Comparison of ENCODE assay signal across 14 cellular contexts in genomic region chr4:153962311-153963039, GRCh38.
DNase-seq lines count a peak whose midpoint lies in the region; ATAC-seq and TF ChIP-seq lines count a peak whose summit lies in the region.
"Had no signal": no experiment of that assay in that cellular context is flagged by ENCODE, and none has a peak within 500 bp of the region (broad histone marks: within the 10 kb centered on the region; RNA-seq: fewer than 3 reads in every experiment).

No MANE protein-coding gene starts in this region.

- H3K27me3 Mint-ChIP-seq in activated T-cell treated with anti-CD3 and anti-CD28 coated beads, Interleukin-2, amount 50 U/mL, for 4 hours (ENCODE audit: low read depth) = peaks cover 4% of the 10 kb centered on the region
- no peaks in the 10 kb centered on the region for H3K27me3 Mint-ChIP-seq in activated naive CD8-positive, alpha-beta T cell treated with anti-CD3 and anti-CD28 coated beads, Interleukin-2, amount 10 ng/mL, durations not matched to agents 7 days and 5 days

- no peaks in the 10 kb centered on the region for H3K4me1 Mint-ChIP-seq in activated T-cell treated with anti-CD3 and anti-CD28 coated beads, Interleukin-2, amount 50 U/mL, for 4 hours (ENCODE audit: low read depth)
- H3K4me1 Mint-ChIP-seq in activated naive CD8-positive, alpha-beta T cell treated with anti-CD3 and anti-CD28 coated beads, Interleukin-2, amount 10 ng/mL, durations not matched to agents 7 days and 5 days = peaks cover 8% of the 10 kb centered on the region
- H3K4me1 Mint-ChIP-seq: immature natural killer cell had no signal

- peaks cover 4% of the 10 kb centered on the region for H3K9me3 Mint-ChIP-seq in activated T-cell treated with anti-CD3 and anti-CD28 coated beads, Interleukin-2, amount 50 U/mL, for 4 hours
- H3K9me3 Mint-ChIP-seq in activated naive CD8-positive, alpha-beta T cell treated with anti-CD3 and anti-CD28 coated beads, Interleukin-2, amount 10 ng/mL, durations not matched to agents 7 days and 5 days = peaks cover 9% of the 10 kb centered on the region

- POLR2A ChIA-PET in activated naive CD8-positive, alpha-beta T cell treated with anti-CD3 and anti-CD28 coated beads, Interleukin-2, amount 10 ng/mL, durations not matched to agents 7 days and 5 days (lab: Charles Lee) = no interaction called here

- H3K36me3 Mint-ChIP-seq in activated T-cell treated with anti-CD3 and anti-CD28 coated beads, Interleukin-2, amount 50 U/mL, for 4 hours (ENCODE audit: insufficient read depth) = no peaks in the 10 kb centered on the region
- H3K36me3 Mint-ChIP-seq in activated naive CD8-positive, alpha-beta T cell treated with anti-CD3 and anti-CD28 coated beads, Interleukin-2, amount 10 ng/mL, durations not matched to agents 7 days and 5 days = no peaks in the 10 kb centered on the region
- H3K36me3 Mint-ChIP-seq: immature natural killer cell had no signal

- H3K4me3 ChIP-seq in lower leg skin (ENCODE audit: low read depth, poor library complexity, severe bottlenecking) = no peak overlapping the region
- H3K4me3 ChIP-seq: HAP-1, uterus had no signal

- TF ChIP-seq POLR2A in lower leg skin (IDR thresholded peaks at IDR 0.05) (no peak), GM18505 (IDR thresholded peaks at IDR 0.05; ENCODE audit: borderline replicate concordance, extremely low read depth, insufficient read depth, insufficient read length) (no peak)

- intact Hi-C loops in sciatic nerve (cut with DNase I) = no loop called here
- intact Hi-C loops in lower leg skin (cut with DNase I; ENCODE audit: low total_unique reads) = no loop called here

- peak; percentile 76 to 87 for ATAC-seq in activated T-cell treated with anti-CD3 and anti-CD28 coated beads, Interleukin-2, amount 50 U/mL, for 4 hours
- ATAC-seq in HG03565 (IDR thresholded peaks at IDR 0.05; ENCODE audit: unreplicated experiment) (peak; percentile 48), sciatic nerve (peak; percentile 28), GM18505 (IDR thresholded peaks at IDR 0.05; ENCODE audit: unreplicated experiment) (no peak)
- peak; percentile 83 for ATAC-seq in activated naive CD8-positive, alpha-beta T cell treated with anti-CD3 and anti-CD28 coated beads, Interleukin-2, amount 10 ng/mL, durations not matched to agents 7 days and 5 days (ENCODE audit: low read depth)

- peak overlapping the region; percentile 86 for H3K27ac Mint-ChIP-seq in activated naive CD8-positive, alpha-beta T cell treated with anti-CD3 and anti-CD28 coated beads, Interleukin-2, amount 10 ng/mL, durations not matched to agents 7 days and 5 days
- H3K27ac Mint-ChIP-seq: immature natural killer cell had no signal

- DNase-seq in activated T-cell treated with anti-CD3 and anti-CD28 coated beads, Interleukin-2, amount 50 U/mL, for 4 hours = no peak
- DNase-seq in activated T-cell treated with anti-CD3 and anti-CD28 coated beads, Interleukin-2, amount 50 U/mL, for 1 hour = no peak
- DNase-seq in activated naive CD8-positive, alpha-beta T cell treated with anti-CD3 and anti-CD28 coated beads, Interleukin-2, amount 10 ng/mL, durations not matched to agents 7 days and 5 days = no peak
- no peak for DNase-seq in sciatic nerve (ENCODE audit: low spot score)
- no peak for DNase-seq in lower leg skin (ENCODE audit: low spot score in 2 of 2)
- DNase-seq in activated naive CD4-positive, alpha-beta T cell treated with anti-CD3 and anti-CD28 coated beads, Interleukin-2, amount 50 U/mL, for 16 hours = no peak
- DNase-seq: activated CD8-positive, alpha-beta memory T cell treated with anti-CD3 and anti-CD28 coated beads for 24 hours; immature natural killer cell; NCI-H2029 treated with DMSO at 0.1 percent for 48 hours; NCI-H510A; uterus had no signal

- H3K4me3 Mint-ChIP-seq in activated T-cell treated with anti-CD3 and anti-CD28 coated beads, Interleukin-2, amount 50 U/mL, for 4 hours = no peak overlapping the region
- H3K4me3 Mint-ChIP-seq in activated naive CD8-positive, alpha-beta T cell treated with anti-CD3 and anti-CD28 coated beads, Interleukin-2, amount 10 ng/mL, durations not matched to agents 7 days and 5 days = peak overlapping the region; percentile 62
- H3K4me3 Mint-ChIP-seq: immature natural killer cell had no signal

- TF ChIP-seq CTCF in lower leg skin (IDR thresholded peaks at IDR 0.05) = no peak

- WGBS in lower leg skin, 2 donors = 80 to 85% methylated on average over 5 of the region's 5 CpGs
